17 cellular contexts compared by ENCODE assay signal in the genomic region with DNA sequence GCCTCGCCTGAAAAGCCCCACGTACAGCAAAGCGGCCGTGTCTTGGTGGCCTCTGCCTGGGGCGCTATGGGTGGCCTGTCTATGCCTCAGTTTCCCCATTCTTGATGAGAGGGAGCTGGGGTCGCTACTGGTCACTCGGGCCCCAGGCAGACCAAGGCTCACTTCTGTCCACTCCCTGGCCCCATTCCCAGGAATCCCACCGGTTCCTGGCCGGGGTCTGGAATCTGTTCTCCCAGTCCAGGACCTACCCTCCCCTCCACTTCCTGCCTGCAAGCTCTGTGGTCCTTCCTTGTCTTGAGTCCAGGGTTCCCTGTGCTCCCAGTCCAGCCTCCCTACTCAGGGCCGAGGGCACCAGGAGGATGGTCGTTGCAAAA. TPM values are rescaled to one million over a fixed set of nuclear protein-coding genes. Genes with fewer than 3 reads are reported as not detected.
DNase-seq lines count a peak whose midpoint lies in the region; ATAC-seq, FAIRE-seq and TF ChIP-seq lines count a peak whose summit lies in the region.
"Had no signal": no experiment of that assay in that cellular context is flagged by ENCODE, and none has a peak within 500 bp of the region (broad histone marks: within the 10 kb centered on the region; RNA-seq: fewer than 3 reads in every experiment).

No MANE protein-coding gene starts in this region.

- no peaks in the 10 kb centered on the region for H3K9me2 ChIP-seq in DOHH2 (replicated peaks; ENCODE audit: control insufficient read depth, low read length)

- POLR2A ChIA-PET in A549 (lab: Yijun Ruan, JAX) (no interaction called here), A673 (lab: Charles Lee; ENCODE audit: low non-redundant PET) (no interaction called here)

- TF ChIP-seq EP300 in A549 (IDR thresholded peaks at IDR 0.05) (no peak), sigmoid colon (IDR thresholded peaks at IDR 0.05) (no peak)

- no TSS peak for BruUV-seq in A673 (replicated peaks; lab: Mats Ljungman, UMichigan)

- no peak for ATAC-seq in A549
- no peak for ATAC-seq in upper lobe of right lung
- ATAC-seq: lower lobe of right lung, T-helper 17 cell had no signal

- intact Hi-C loops in breast epithelium (cut with DNase I; ENCODE audit: low total_unique reads) (no loop called here), sigmoid colon (cut with DNase I) (no loop called here), A673 (cut with micrococcal nuclease; ENCODE audit: unreplicated experiment) (no loop called here), upper lobe of right lung (cut with DNase I) (no loop called here), uterus (cut with DNase I; ENCODE audit: low total_unique reads) (no loop called here)

- peaks cover 10% of the 10 kb centered on the region for H3K4me1 ChIP-seq in A549
- peaks cover 63% of the 10 kb centered on the region for H3K4me1 ChIP-seq in DOHH2 (ENCODE audit: control insufficient read depth, low read length)
- peaks cover 14 to 21% of the 10 kb centered on the region in 2 donors for H3K4me1 ChIP-seq in breast epithelium
- H3K4me1 ChIP-seq in sigmoid colon = peaks cover 0 to 27% (median 25%) of the 10 kb centered on the region in 4 donors
- H3K4me1 ChIP-seq in A673 (ENCODE audit: insufficient read depth, low read length, poor library complexity, severe bottlenecking) = peaks cover 12% of the 10 kb centered on the region
- peaks cover 33% of the 10 kb centered on the region for H3K4me1 ChIP-seq in upper lobe of right lung
- H3K4me1 ChIP-seq in uterus = peaks cover 0 to 26% of the 10 kb centered on the region in 2 donors

- H3K4me2 ChIP-seq in A549 (peak overlapping the region; percentile 48; the same call in 1 of the 3 replicates), DOHH2 (ENCODE audit: low read length) (peak overlapping the region; percentile 15)
- H3K4me2 ChIP-seq: hepatocyte had no signal

- peaks cover 12% of the 10 kb centered on the region for H3F3A ChIP-seq in DOHH2 (ENCODE audit: control insufficient read depth, insufficient read depth)

- H3K27me3 ChIP-seq in DOHH2 (ENCODE audit: control insufficient read depth, low read length) = 0 out of 2 replicates have a peak, but pooled peaks cover 5% of the 10 kb centered on the region
- H3K27me3 ChIP-seq in breast epithelium = no peaks in the 10 kb centered on the region
- H3K27me3 ChIP-seq in sigmoid colon = peaks cover 3 to 15% (median 9%) of the 10 kb centered on the region in 3 donors
- no peaks in the 10 kb centered on the region for H3K27me3 ChIP-seq in A673 (replicated peaks; ENCODE audit: insufficient read depth, low read depth, low read length, poor library complexity)
- no peaks in the 10 kb centered on the region for H3K27me3 ChIP-seq in upper lobe of right lung
- H3K27me3 ChIP-seq in uterus = peaks cover 0 to 11% of the 10 kb centered on the region in 2 donors
- H3K27me3 ChIP-seq: hepatocyte had no signal

- 79% methylated on average over 11 of the region's 11 CpGs for whole genome bisulfite sequencing in A549 (ENCODE audit: missing lambda C conversion rate)
- 21 to 82% methylated on average over 11 of the region's 11 CpGs for WGBS in sigmoid colon, 2 donors

- DNase-seq in A549 (ENCODE audit: low read depth in 1 of 2, low spot score in 1 of 2) (no peak), breast epithelium (ENCODE audit: low spot score in 2 of 2) (no peak), sigmoid colon (no peak), A673 (ENCODE audit: low spot score) (no peak), NCI-H2029 treated with DMSO at 0.1 percent for 48 hours (lab: John Stamatoyannopoulos, UW) (no peak), upper lobe of right lung (no peak), uterus (no peak)
- DNase-seq: endodermal cell, lower lobe of right lung, naive B cell, NCI-H1092 treated with DMSO at 0.1 percent for 48 hours, posterior cingulate gyrus, spleen, T-helper 17 cell had no signal

- H3K27ac ChIP-seq in A549 (0 out of 6 replicates have a peak overlapping the region, but pooled peaks of 1 of the 2 experiments have one; percentile 8), DOHH2 (ENCODE audit: low read depth, low read length) (no peak overlapping the region), breast epithelium (peak overlapping the region; percentile 18 to 61), sigmoid colon (peak overlapping the region; percentile 55 to 59 (median 58)), A673 (ENCODE audit: low read depth, low read length, poor library complexity, severe bottlenecking) (no peak overlapping the region), upper lobe of right lung (no peak overlapping the region), uterus (peak overlapping the region in 1 of 2 donors; percentile 46)
- H3K27ac ChIP-seq: hepatocyte, lower lobe of right lung had no signal

- H3K4me3 ChIP-seq in A549 = peak overlapping the region; percentile 40; the same call in 1 of the 3 replicates
- peak overlapping the region; percentile 0; the same call in 1 of the 2 replicates for H3K4me3 ChIP-seq in DOHH2 (ENCODE audit: low read length)
- H3K4me3 ChIP-seq in breast epithelium = peak overlapping the region in 2 of 3 donors; percentile 30 to 37
- peak overlapping the region in 1 of 4 donors; percentile 21 for H3K4me3 ChIP-seq in sigmoid colon
- H3K4me3 ChIP-seq in A673 (ENCODE audit: low read depth, low read length, poor library complexity, severe bottlenecking) = no peak overlapping the region
- H3K4me3 ChIP-seq in upper lobe of right lung = no peak overlapping the region
- peak overlapping the region in 1 of 2 donors; percentile 6 for H3K4me3 ChIP-seq in uterus
- H3K4me3 ChIP-seq: hepatocyte, lower lobe of right lung had no signal

- no peak for TF ChIP-seq CTCF in A549 (IDR thresholded peaks at IDR 0.05)
- TF ChIP-seq CTCF in DOHH2 (IDR thresholded peaks at IDR 0.05; ENCODE audit: low read depth, low read length, poor library complexity, severe bottlenecking) = no peak
- TF ChIP-seq CTCF in breast epithelium (IDR thresholded peaks at IDR 0.05) = no peak
- TF ChIP-seq CTCF in sigmoid colon (IDR thresholded peaks at IDR 0.05) = no peak
- no peak for TF ChIP-seq CTCF in A673 (conservative IDR thresholded peaks at IDR 0.05; ENCODE audit: low read depth, low read length)
- TF ChIP-seq CTCF in upper lobe of right lung (IDR thresholded peaks at IDR 0.05) = no peak
- TF ChIP-seq CTCF in uterus (IDR thresholded peaks at IDR 0.05) = no peak

- TF ChIP-seq POLR2A in A549 (IDR thresholded peaks at IDR 0.05; ENCODE audit: low read length) = 0 out of 2 replicates have a peak, but pooled peaks have one; percentile 8
- TF ChIP-seq POLR2A in breast epithelium (IDR thresholded peaks at IDR 0.05) = no peak
- TF ChIP-seq POLR2A in sigmoid colon (IDR thresholded peaks at IDR 0.05) = no peak
- TF ChIP-seq POLR2A in uterus (IDR thresholded peaks at IDR 0.05) = no peak

- H4K20me1 ChIP-seq in DOHH2 (ENCODE audit: control insufficient read depth, insufficient read depth, low read depth, low read length) = no peaks in the 10 kb centered on the region

- no peak for FAIRE-seq in A549 (lab: Jason Lieb, UNC)
- FAIRE-seq: islet of Langerhans had no signal

- no peak for TF ChIP-seq RAD21 in A549 (conservative IDR thresholded peaks at IDR 0.05 in 1 of 2, IDR thresholded peaks at IDR 0.05 in 1 of 2)

- H3K9me3 ChIP-seq in A549 (peaks cover 3% of the 10 kb centered on the region; the same call in 2 of the 3 replicates), DOHH2 (ENCODE audit: control insufficient read depth, insufficient read depth, low read length) (no peaks in the 10 kb centered on the region), breast epithelium (no peaks in the 10 kb centered on the region), sigmoid colon (no peaks in the 10 kb centered on the region), A673 (ENCODE audit: low read depth, low read length, poor library complexity, severe bottlenecking) (no peaks in the 10 kb centered on the region), upper lobe of right lung (no peaks in the 10 kb centered on the region), uterus (no peaks in the 10 kb centered on the region)
- H3K9me3 ChIP-seq: lower lobe of right lung, spleen had no signal

- H3K36me3 ChIP-seq in DOHH2 (ENCODE audit: control insufficient read depth, low read length) (no peaks in the 10 kb centered on the region), breast epithelium (no peaks in the 10 kb centered on the region), sigmoid colon (no peaks in the 10 kb centered on the region), A673 (ENCODE audit: insufficient read depth, low read length, poor library complexity, severe bottlenecking) (no peaks in the 10 kb centered on the region), upper lobe of right lung (no peaks in the 10 kb centered on the region), uterus (no peaks in the 10 kb centered on the region)
- H3K36me3 ChIP-seq: lower lobe of right lung, spleen had no signal

- CTCF ChIA-PET in A549 (lab: Yijun Ruan, JAX) (interaction anchor here (1.1 kb wide), 1 partner anchor 29 kb away, joined by 4 read pairs; no protein-coding TSS in a partner anchor), A673 (lab: Charles Lee) (no interaction called here)

- H3K79me2 ChIP-seq in DOHH2 (ENCODE audit: control insufficient read depth, low read length) = no peaks in the 10 kb centered on the region
- H3K79me2 ChIP-seq: hepatocyte had no signal

TF ChIP-seq in A549, 52 proteins besides CTCF, POLR2A, EP300 and RAD21 (continues in another document):
- TF ChIP-seq MYC (IDR thresholded peaks at IDR 0.05; ENCODE audit: borderline replicate concordance, low read length) = no peak
- no peak for TF ChIP-seq KDM1A (IDR thresholded peaks at IDR 0.05; ENCODE audit: low read depth)
- TF ChIP-seq PHF8 (IDR thresholded peaks at IDR 0.05; ENCODE audit: borderline replicate concordance, low read depth) = no peak
- TF ChIP-seq CBX2 (IDR thresholded peaks at IDR 0.05; ENCODE audit: borderline replicate concordance, low read depth) = no peak

RNA-seq across cellular contexts. Expression of gene METRNL, which starts 24.5 kb away (rescaled TPM):
- polyA plus RNA-seq in A549 (2011; rRNA removed) = 1.4 and 1.7 TPM in 2 replicates
- 14.5 and 17.2 TPM in 2 replicates for polyA plus RNA-seq in A549 (2012; cell fraction: cytosol; rRNA removed)
- 16.1 and 23.0 TPM in 2 replicates for polyA plus RNA-seq in A549 (2012; cell fraction: nucleus; rRNA removed)
- 6.4 to 9.2 TPM (median 8.7 TPM) in 3 replicates for polyA plus RNA-seq in A549 (2017; fragmentation: RNase III; extraction: RNeasy Plus Mini Kit Qiagen cat#74134 plus additional on column Dnase treatment)
- polyA minus RNA-seq in A549 (2011; rRNA and poly(A)+ RNA removed) = 0.58 and 1.9 TPM in 2 replicates
- total RNA-seq in breast epithelium = 100 to 1,000 TPM in 1 of 3 donors, 10 to 100 TPM in 2; 41.6 to 102 (median 54.1) TPM
- 10 to 100 TPM; 26.8 to 53.6 (median 29.8) TPM for total RNA-seq in sigmoid colon
- polyA plus RNA-seq in sigmoid colon = 100 to 1,000 TPM in 1 of 3 donors, 10 to 100 TPM in 2; 93.1 to 116 (median 99.6) TPM
- total RNA-seq in A673 (2021) = 16.5 and 18.1 TPM in 2 replicates
- total RNA-seq in upper lobe of right lung = 79.9 TPM
- total RNA-seq in uterus = 10 to 100 TPM; 25.0 to 44.4 (median 35.8) TPM

Comparison
In these comparisons a context has a peak if more than half of its experiments do, and no peak if none do; other contexts are left out.
1. H3K27ac ChIP-seq: peak in breast epithelium (2 of 2) and sigmoid colon (4 of 4); none in DOHH2 (single experiment), A673 (single experiment) and upper lobe of right lung (single experiment).
2. H3K4me3 ChIP-seq: peak in A549 (single experiment), DOHH2 (single experiment) and breast epithelium (2 of 3); none in A673 (single experiment) and upper lobe of right lung (single experiment).